In genomic region chr1:239247299-239247698, GRCh38 we compare ENCODE assay signal across 20 cellular contexts.
"Had no signal": no experiment of that assay in that cellular context is flagged by ENCODE, and none has a peak within 500 bp of the region (broad histone marks: within the 10 kb centered on the region; RNA-seq: fewer than 3 reads in every experiment).

No MANE protein-coding gene starts in this region.

- H3K9me3 ChIP-seq: adrenal gland, body of pancreas, psoas muscle, right lobe of liver had no signal

- ATAC-seq: activated CD8-positive, alpha-beta T cell treated with anti-CD3 and anti-CD28 coated beads, Interleukin-2, amount 10 ng/mL, durations not matched to agents 7 days and 5 days; body of pancreas; foreskin keratinocyte; left lobe of liver; natural killer cell; psoas muscle; stimulated activated naive B cell treated with anti-CD40 and anti-IgM and Interleukin-4, amounts not matched to agents 10 μg/mL and 1 μg/mL and 100 μg/mL, for 72 hours had no signal

- H3K9me3 Mint-ChIP-seq: activated T-helper 1 cell treated with anti-CD3 and anti-CD28 coated beads, Interleukin-12 subunit alpha, Interleukin-12 subunit beta, Interleukin-2, Interleukin-4 antibody, amounts not matched to agents 30 ng/mL and 10 ng/mL and 1 ng/mL, durations not matched to agents 14 hours and 24 hours and 36 hours had no signal

- H3K4me3 ChIP-seq: adrenal gland, body of pancreas, psoas muscle, right lobe of liver had no signal

- H3K4me1 Mint-ChIP-seq: natural killer cell; stimulated activated naive B cell treated with anti-CD40 and anti-IgM and Interleukin-4, amounts not matched to agents 10 μg/mL and 1 μg/mL and 100 μg/mL, for 72 hours had no signal

- H3K4me1 ChIP-seq: adrenal gland, foreskin keratinocyte, psoas muscle, right lobe of liver had no signal

- H3K27me3 Mint-ChIP-seq: stimulated activated naive B cell treated with anti-CD40 and anti-IgM and Interleukin-4, amounts not matched to agents 10 μg/mL and 1 μg/mL and 100 μg/mL, for 72 hours had no signal

- H3K27ac Mint-ChIP-seq: activated CD8-positive, alpha-beta T cell treated with anti-CD3 and anti-CD28 coated beads, Interleukin-2, amount 10 ng/mL, durations not matched to agents 7 days and 5 days; activated naive CD4-positive, alpha-beta T cell treated with anti-CD3 and anti-CD28 coated beads for 36 hours; activated T-helper 1 cell treated with anti-CD3 and anti-CD28 coated beads, Interleukin-12 subunit alpha, Interleukin-12 subunit beta, Interleukin-2, Interleukin-4 antibody, amounts not matched to agents 30 ng/mL and 10 ng/mL and 1 ng/mL, durations not matched to agents 14 hours and 24 hours and 36 hours; natural killer cell; stimulated activated naive B cell treated with anti-CD40 and anti-IgM and Interleukin-4, amounts not matched to agents 10 μg/mL and 1 μg/mL and 100 μg/mL, for 72 hours had no signal

- H3K36me3 ChIP-seq: adrenal gland, right lobe of liver, WERI-Rb-1 had no signal

- H3K27me3 ChIP-seq: adrenal gland, body of pancreas, foreskin keratinocyte, right lobe of liver had no signal

- H3K4me3 Mint-ChIP-seq: activated CD8-positive, alpha-beta T cell treated with anti-CD3 and anti-CD28 coated beads, Interleukin-2, amount 10 ng/mL, durations not matched to agents 7 days and 5 days; activated naive CD4-positive, alpha-beta T cell treated with anti-CD3 and anti-CD28 coated beads for 36 hours; activated T-helper 1 cell treated with anti-CD3 and anti-CD28 coated beads, Interleukin-12 subunit alpha, Interleukin-12 subunit beta, Interleukin-2, Interleukin-4 antibody, amounts not matched to agents 30 ng/mL and 10 ng/mL and 1 ng/mL, durations not matched to agents 14 hours and 24 hours and 36 hours; natural killer cell; stimulated activated naive B cell treated with anti-CD40 and anti-IgM and Interleukin-4, amounts not matched to agents 10 μg/mL and 1 μg/mL and 100 μg/mL, for 72 hours had no signal

- DNase-seq: activated CD4-positive, alpha-beta T cell treated with anti-CD3 and anti-CD28 coated beads for 4 hours; activated CD8-positive, alpha-beta memory T cell treated with anti-CD3 and anti-CD28 coated beads, Interleukin-2, amount 50 U/mL, for 48 hours; activated CD8-positive, alpha-beta T cell treated with anti-CD3 and anti-CD28 coated beads, Interleukin-2, amount 10 ng/mL, durations not matched to agents 7 days and 5 days; activated naive CD4-positive, alpha-beta T cell treated with anti-CD3 and anti-CD28 coated beads for 36 hours; adrenal gland; body of pancreas; cerebellar nuclear complex; dermis blood vessel endothelial cell; foreskin keratinocyte; head of caudate nucleus; islet precursor cell; natural killer cell; psoas muscle; right lobe of liver; stimulated activated CD4-positive, alpha-beta T cell treated with anti-CD3 and anti-CD28 coated beads, Interleukin-2, amount 100 ng/mL, for 24 hours; stimulated activated naive B cell treated with anti-CD40 and anti-IgM and Interleukin-4, amounts not matched to agents 10 μg/mL and 1 μg/mL and 100 μg/mL, for 72 hours; T-helper 9 cell; WERI-Rb-1 had no signal

- H3K27ac ChIP-seq: adrenal gland, body of pancreas, foreskin keratinocyte, psoas muscle, right lobe of liver, WERI-Rb-1 had no signal

- H3K36me3 Mint-ChIP-seq: natural killer cell; stimulated activated naive B cell treated with anti-CD40 and anti-IgM and Interleukin-4, amounts not matched to agents 10 μg/mL and 1 μg/mL and 100 μg/mL, for 72 hours had no signal
